22 cellular contexts compared by ENCODE assay signal in genomic region chr1:203187306-203188264, GRCh38. TPM values are rescaled to one million over a fixed set of nuclear protein-coding genes. Genes with fewer than 3 reads are reported as not detected.
A peak's percentile ranks its signal among the peaks of the same experiment; 100 is the strongest.
DNase-seq lines count a peak whose midpoint lies in the region; ATAC-seq and TF ChIP-seq lines count a peak whose summit lies in the region.
"Had no signal": no experiment of that assay in that cellular context is flagged by ENCODE, and none has a peak within 500 bp of the region (broad histone marks: within the 10 kb centered on the region; RNA-seq: fewer than 3 reads in every experiment).

No MANE protein-coding gene starts in this region.

- peaks cover 0 to 4% (median 0%) of the 10 kb centered on the region in 7 donors for H3K27me3 ChIP-seq in heart right ventricle
- no peaks in the 10 kb centered on the region for H3K27me3 ChIP-seq in endodermal cell (ENCODE audit: control insufficient read depth, insufficient read depth, low read length, poor library complexity, severe bottlenecking)
- H3K27me3 ChIP-seq in neural progenitor cell, result no peaks in the 10 kb centered on the region
- no peaks in the 10 kb centered on the region for H3K27me3 ChIP-seq in vagina
- no peaks in the 10 kb centered on the region for H3K27me3 ChIP-seq in ovary
- H3K27me3 ChIP-seq: right atrium auricular region had no signal

- DNase-seq in Right ventricle myocardium superior (peak; percentile 27), heart right ventricle (no peak), endodermal cell (peak; percentile 48), neural progenitor cell (ENCODE audit: low spot score) (no peak), vagina (ENCODE audit: extremely low spot score in 2 of 2) (no peak), ovary (no peak), NCI-H748 treated with DMSO at 0.1 percent for 48 hours (lab: John Stamatoyannopoulos, UW) (no peak)
- no peak for DNase-seq in central memory CD4-positive, alpha-beta T cell
- DNase-seq: activated B cell treated with CpG ODN at 0.5 μM for 24 hours; activated naive CD4-positive, alpha-beta T cell; CD4-positive, alpha-beta memory T cell; DND-41; GOT3; IMR-90; NCI-H2107; stimulated activated CD4-positive, alpha-beta T cell treated with anti-CD3 and anti-CD28 coated beads, Interleukin-4, amount 100 ng/mL, for 4 hours had no signal

- H3K9me3 Mint-ChIP-seq in endodermal cell (no peaks in the 10 kb centered on the region), neural progenitor cell (no peaks in the 10 kb centered on the region)
- H3K9me3 Mint-ChIP-seq: activated B cell treated with CpG ODN at 0.5 μM for 24 hours; naive thymus-derived CD8-positive, alpha-beta T cell; type B pancreatic cell had no signal

- H3K4me3 ChIP-seq in heart right ventricle (no peak overlapping the region), endodermal cell (ENCODE audit: low read length) (no peak overlapping the region), neural progenitor cell (no peak overlapping the region), vagina (no peak overlapping the region), ovary (no peak overlapping the region)
- H3K4me3 ChIP-seq: A549, right atrium auricular region had no signal

- intact Hi-C loops in Right ventricle myocardium superior (cut with DNase I), result no loop called here
- intact Hi-C loops in heart right ventricle (cut with DNase I), result no loop called here
- intact Hi-C loops in vagina (cut with DNase I), result loop anchor here (5.0 kb wide), 1 partner anchor 155 kb away; no protein-coding TSS in a partner anchor
- intact Hi-C loops in ovary (cut with DNase I), result no loop called here

- 59 to 63% methylated on average over 10 of the region's 10 CpGs for WGBS in heart right ventricle, 2 donors
- 59 to 72% methylated on average over 9 to 10 of the region's 10 CpGs for WGBS in endodermal cell (ENCODE audit: insufficient coverage in 1 of 2, insufficient read length in 1 of 2), 2 experiments
- 32 to 46% (median 43%) methylated on average over 10 of the region's 10 CpGs for WGBS in ovary, 3 donors

- H3K27me3 Mint-ChIP-seq in endodermal cell (ENCODE audit: insufficient read depth) (no peaks in the 10 kb centered on the region), neural progenitor cell (ENCODE audit: insufficient read depth, low read depth) (peaks cover 8% of the 10 kb centered on the region)

- peaks cover 22% of the 10 kb centered on the region for H3K4me1 Mint-ChIP-seq in endodermal cell
- peaks cover 40% of the 10 kb centered on the region for H3K4me1 Mint-ChIP-seq in neural progenitor cell
- H3K4me1 Mint-ChIP-seq: activated B cell treated with CpG ODN at 0.5 μM for 24 hours; CD4-positive, alpha-beta memory T cell had no signal

- H3F3A ChIP-seq in neural progenitor cell (ENCODE audit: low read depth), result peaks cover 10% of the 10 kb centered on the region

- peaks cover 0 to 17% (median 4%) of the 10 kb centered on the region in 9 donors for H3K4me1 ChIP-seq in heart right ventricle
- H3K4me1 ChIP-seq in endodermal cell (ENCODE audit: control insufficient read depth, insufficient read depth, low read length), result peaks cover 15% of the 10 kb centered on the region
- H3K4me1 ChIP-seq in neural progenitor cell, result peaks cover 29% of the 10 kb centered on the region
- peaks cover 30% of the 10 kb centered on the region for H3K4me1 ChIP-seq in vagina
- H3K4me1 ChIP-seq in ovary (ENCODE audit: insufficient read depth), result peaks cover 3% of the 10 kb centered on the region
- H3K4me1 ChIP-seq: A549 had no signal

- no peak for TF ChIP-seq EP300 in ovary (IDR thresholded peaks at IDR 0.05)

- no peaks in the 10 kb centered on the region for H4K20me1 ChIP-seq in neural progenitor cell (ENCODE audit: low read depth)

- H3K9me3 ChIP-seq in heart right ventricle (no peaks in the 10 kb centered on the region), endodermal cell (ENCODE audit: control insufficient read depth, low read length) (no peaks in the 10 kb centered on the region), neural progenitor cell (ENCODE audit: low read depth) (no peaks in the 10 kb centered on the region), vagina (no peaks in the 10 kb centered on the region), ovary (no peaks in the 10 kb centered on the region)
- H3K9me3 ChIP-seq: A549, right atrium auricular region had no signal

- H2AFZ ChIP-seq in neural progenitor cell (replicated peaks), result peak overlapping the region; percentile 83

- TF ChIP-seq POLR2A in vagina (IDR thresholded peaks at IDR 0.05) (no peak), ovary (IDR thresholded peaks at IDR 0.05) (no peak)

- peak overlapping the region in 1 of 10 donors; percentile 16 for H3K27ac ChIP-seq in heart right ventricle
- H3K27ac ChIP-seq in endodermal cell (ENCODE audit: low read depth, low read length), result no peak overlapping the region
- H3K27ac ChIP-seq in neural progenitor cell, result peak overlapping the region; percentile 25
- H3K27ac ChIP-seq in vagina, result peak overlapping the region; percentile 70
- H3K27ac ChIP-seq in ovary, result no peak overlapping the region
- H3K27ac ChIP-seq: A549, right atrium auricular region had no signal

- TF ChIP-seq CTCF in heart right ventricle (IDR thresholded peaks at IDR 0.05) (no peak), endodermal cell (conservative IDR thresholded peaks at IDR 0.05) (no peak), neural progenitor cell (IDR thresholded peaks at IDR 0.05) (no peak), vagina (IDR thresholded peaks at IDR 0.05) (no peak), ovary (IDR thresholded peaks at IDR 0.05) (no peak)

- H3K9ac ChIP-seq in endodermal cell (ENCODE audit: extremely low read depth, low read length, poor library complexity, severe bottlenecking) (no peak overlapping the region), neural progenitor cell (no peak overlapping the region)

- no peak overlapping the region for H3K4me3 Mint-ChIP-seq in endodermal cell
- peak overlapping the region; percentile 46 for H3K4me3 Mint-ChIP-seq in neural progenitor cell
- H3K4me3 Mint-ChIP-seq: activated B cell treated with CpG ODN at 0.5 μM for 24 hours; CD4-positive, alpha-beta memory T cell; naive thymus-derived CD8-positive, alpha-beta T cell; type B pancreatic cell had no signal

- H3K36me3 ChIP-seq in heart right ventricle, result no peaks in the 10 kb centered on the region
- H3K36me3 ChIP-seq in endodermal cell (ENCODE audit: control insufficient read depth, insufficient read depth, low read length), result no peaks in the 10 kb centered on the region
- H3K36me3 ChIP-seq in neural progenitor cell, result no peaks in the 10 kb centered on the region
- H3K36me3 ChIP-seq in vagina, result no peaks in the 10 kb centered on the region
- no peaks in the 10 kb centered on the region for H3K36me3 ChIP-seq in ovary
- H3K36me3 ChIP-seq: right atrium auricular region had no signal

- ATAC-seq in Right ventricle myocardium superior (ENCODE audit: poor library complexity) (no peak), heart right ventricle (no peak)
- ATAC-seq: A549; naive thymus-derived CD8-positive, alpha-beta T cell had no signal

- no peak overlapping the region for H3K27ac Mint-ChIP-seq in endodermal cell
- H3K27ac Mint-ChIP-seq in neural progenitor cell, result peak overlapping the region; percentile 82
- H3K27ac Mint-ChIP-seq: activated B cell treated with CpG ODN at 0.5 μM for 24 hours; CD4-positive, alpha-beta memory T cell; type B pancreatic cell had no signal

- H3K79me2 ChIP-seq in neural progenitor cell (ENCODE audit: low read depth), result no peaks in the 10 kb centered on the region

- no peaks in the 10 kb centered on the region for H3K36me3 Mint-ChIP-seq in endodermal cell (ENCODE audit: low read depth)
- H3K36me3 Mint-ChIP-seq in neural progenitor cell, result peaks cover 2% of the 10 kb centered on the region
- H3K36me3 Mint-ChIP-seq: CD4-positive, alpha-beta memory T cell; naive thymus-derived CD8-positive, alpha-beta T cell; type B pancreatic cell had no signal

- peak overlapping the region; percentile 51 for H3K4me2 ChIP-seq in neural progenitor cell
- H3K4me2 ChIP-seq: A549 had no signal

RNA-seq across cellular contexts. Expression of gene CHI3L1, which starts 1.1 kb away (rescaled TPM):
- total RNA-seq in Right ventricle myocardium superior (0.32 TPM), heart right ventricle (10 to 100 TPM in 1 of 10 donors, 1 to 10 TPM in 3, under 1 TPM in 5, not detected in 1; 0.15 to 11.0 (median 0.42) TPM), endodermal cell (1 to 10 TPM in 1 of 2 donors, under 1 TPM in 1; 0.18 to 1.1 TPM), neural progenitor cell (ENCODE audit: low replicate concordance) (0.95 and 1.7 TPM in 2 replicates), vagina (51.3 TPM), ovary (10 to 100 TPM in 3 of 7 donors, 1 to 10 TPM in 3, not detected in 1; 4.0 to 70.5 (median 10.2) TPM)
- polyA plus RNA-seq in heart right ventricle (10 to 100 TPM in 1 of 2 donors, 1 to 10 TPM in 1; 2.2 to 14.3 TPM), ovary (1 to 10 TPM; 6.4 TPM)
- 0.71 TPM for polyA plus RNA-seq in endodermal cell (2013, experiment 1 of 2)
- 1.3 TPM for polyA plus RNA-seq in endodermal cell (2013, experiment 2 of 2)
- total RNA-seq: IMR-90; naive thymus-derived CD8-positive, alpha-beta T cell had no signal
- polyA plus RNA-seq: CD4-positive, alpha-beta memory T cell; naive thymus-derived CD8-positive, alpha-beta T cell had no signal

RNA-seq across cellular contexts. Expression of gene MYBPH, which starts 12.0 kb away (rescaled TPM):
- not detected for total RNA-seq in Right ventricle myocardium superior
- total RNA-seq in heart right ventricle, result not detected
- not detected for polyA plus RNA-seq in heart right ventricle
- not detected for total RNA-seq in endodermal cell
- polyA plus RNA-seq in endodermal cell (2013, experiment 1 of 2), result not detected
- not detected for polyA plus RNA-seq in endodermal cell (2013, experiment 2 of 2)
- total RNA-seq in neural progenitor cell (ENCODE audit: low replicate concordance), result not detected in 2 replicates
- not detected for total RNA-seq in vagina
- under 1 TPM in 3 of 7 donors, not detected in 4; 0.10 to 0.27 (median 0.23) TPM for total RNA-seq in ovary
- polyA plus RNA-seq in ovary, result under 1 TPM in 1 of 2 donors, not detected in 1; 0.04 TPM
- total RNA-seq: activated B cell treated with CpG ODN at 0.5 μM for 24 hours; CD4-positive, alpha-beta memory T cell; IMR-90; naive thymus-derived CD8-positive, alpha-beta T cell; right atrium auricular region had no signal
- polyA plus RNA-seq: A549; CD4-positive, alpha-beta memory T cell; IMR-90; liver; naive thymus-derived CD8-positive, alpha-beta T cell had no signal

RNA-seq across cellular contexts. Expression of gene CHIT1, which starts 41.9 kb away (rescaled TPM):
- total RNA-seq in Right ventricle myocardium superior (0.48 TPM), heart right ventricle (1 to 10 TPM in 1 of 10 donors, under 1 TPM in 5, not detected in 4; 0.05 to 1.3 (median 0.28) TPM), endodermal cell (under 1 TPM in 1 of 2 donors, not detected in 1; 0.07 TPM), neural progenitor cell (ENCODE audit: low replicate concordance) (0.03 and 0.11 TPM in 2 replicates), vagina (not detected), ovary (10 to 100 TPM in 1 of 7 donors, 1 to 10 TPM in 1, under 1 TPM in 2, not detected in 3; 0.08 to 26.9 (median 0.77) TPM)
- polyA plus RNA-seq in heart right ventricle (not detected), ovary (1 to 10 TPM in 1 of 2 donors, under 1 TPM in 1; 0.50 to 7.0 TPM)
- polyA plus RNA-seq in endodermal cell (2013, experiment 1 of 2), result not detected
- polyA plus RNA-seq in endodermal cell (2013, experiment 2 of 2), result not detected
- total RNA-seq: fibroblast of lung, IMR-90, right atrium auricular region had no signal
- polyA plus RNA-seq: A549; CD4-positive, alpha-beta memory T cell; fibroblast of lung; IMR-90 had no signal

Comparison
In these comparisons a context has a peak if more than half of its experiments do, and no peak if none do; other contexts are left out.
1. DNase-seq: peak in Right ventricle myocardium superior (single experiment) and endodermal cell (single experiment); none in heart right ventricle (0 of 2), neural progenitor cell (single experiment), vagina (0 of 2), central memory CD4-positive, alpha-beta T cell (single experiment), ovary (0 of 5) and NCI-H748 treated with DMSO at 0.1 percent for 48 hours (single experiment).
2. H3K27ac ChIP-seq: peak in neural progenitor cell (single experiment) and vagina (single experiment); none in endodermal cell (single experiment) and ovary (0 of 2).